Comparison of ENCODE assay signal across 29 cellular contexts in genomic region chr5:56346717-56347116, GRCh38.
DNase-seq lines count a peak whose midpoint lies in the region; ATAC-seq and TF ChIP-seq lines count a peak whose summit lies in the region.
"Had no signal": no experiment of that assay in that cellular context is flagged by ENCODE, and none has a peak within 500 bp of the region (broad histone marks: within the 10 kb centered on the region; RNA-seq: fewer than 3 reads in every experiment).

No MANE protein-coding gene starts in this region.

- no peak for DNase-seq in HCT116 (ENCODE audit: low read depth, low spot score)
- DNase-seq in SJCRH30: peak in 1 of 2 experiments; percentile 13
- peak; percentile 31 for DNase-seq in fibroblast of pulmonary artery (ENCODE audit: low read depth)
- peak in 1 of 2 donors; percentile 37 for DNase-seq in trophoblast cell
- DNase-seq in stimulated activated CD4-positive, alpha-beta T cell treated with anti-CD3 and anti-CD28 coated beads, Interleukin-4, amount 100 ng/mL, for 1 hour: no peak
- no peak for DNase-seq in NCI-H1417 treated with DMSO at 0.1 percent for 48 hours (lab: John Stamatoyannopoulos, UW)
- no peak for DNase-seq in RWPE1 (ENCODE audit: low spot score)
- no peak for DNase-seq in CD1c-positive myeloid dendritic cell (ENCODE audit: extremely low spot score)
- DNase-seq: activated CD4-positive, alpha-beta memory T cell treated with anti-CD3 and anti-CD28 coated beads, Interleukin-2, amount 10 ng/mL, durations not matched to agents 7 days and 5 days; activated CD4-positive, CD25-positive, alpha-beta regulatory T cell treated with anti-CD3 and anti-CD28 coated beads, Interleukin-2, amount 50 U/mL, for 72 hours; activated CD8-positive, alpha-beta memory T cell treated with anti-CD3 and anti-CD28 coated beads, Interleukin-2, amount 50 U/mL, for 48 hours; activated naive CD4-positive, alpha-beta T cell treated with anti-CD3 and anti-CD28 coated beads, Interleukin-2, amount 10 ng/mL, durations not matched to agents 7 days and 5 days; caudate nucleus; endodermal cell; NCI-H1048; NCI-H187 treated with DMSO at 0.1 percent for 48 hours; NCI-H2171 treated with DMSO at 0.1 percent for 48 hours; NCI-H524 treated with DMSO at 0.1 percent for 48 hours; nephron progenitor cell; NK-92 treated with Interleukin-12 subunit alpha and Interleukin-12 subunit beta, amount 100 ng/mL, for 24 hours; pancreas; retina; SK-N-SH; stimulated activated CD4-positive, alpha-beta T cell treated with anti-CD3 and anti-CD28 coated beads, Interleukin-12 subunit alpha, Interleukin-12 subunit beta, amount 100 ng/mL, for 4 hours; stimulated activated CD4-positive, alpha-beta T cell treated with anti-CD3 and anti-CD28 coated beads, Interleukin-4, amount 100 ng/mL, for 4 hours; substantia nigra; T-helper 17 cell had no signal

- H3K36me3 ChIP-seq in HCT116 (ENCODE audit: control insufficient read depth in 1 of 2, insufficient read depth in 2 of 2, low read length in 2 of 2): no peaks in the 10 kb centered on the region
- H3K36me3 ChIP-seq in SJCRH30: no peaks in the 10 kb centered on the region
- no peaks in the 10 kb centered on the region for H3K36me3 ChIP-seq in trophoblast cell (ENCODE audit: control insufficient read depth in 1 of 2, insufficient read depth in 2 of 2, low read length in 2 of 2)
- H3K36me3 ChIP-seq: pancreas had no signal

- H2AK5ac ChIP-seq in trophoblast cell (ENCODE audit: low read length): no peak overlapping the region

- H4K91ac ChIP-seq in trophoblast cell (ENCODE audit: low read depth, low read length): peak overlapping the region; percentile 30

- H3K27me3 ChIP-seq in HCT116 (ENCODE audit: insufficient read depth, low read length): no peaks in the 10 kb centered on the region
- no peaks in the 10 kb centered on the region for H3K27me3 ChIP-seq in SJCRH30
- no peaks in the 10 kb centered on the region for H3K27me3 ChIP-seq in trophoblast cell (ENCODE audit: insufficient read depth, low read length)
- H3K27me3 ChIP-seq: pancreas had no signal

- TF ChIP-seq POLR2A in HCT116 (IDR thresholded peaks at IDR 0.05; ENCODE audit: borderline replicate concordance, extremely low read depth, insufficient read depth, insufficient read length): no peak

- H3K9me2 ChIP-seq in HCT116 (ENCODE audit: insufficient read depth): no peaks in the 10 kb centered on the region
- H3K9me2 ChIP-seq: SK-N-SH had no signal

- H3K4me3 ChIP-seq in HCT116 (replicated peaks in 1 of 2; ENCODE audit: low read depth in 1 of 2, low read length in 2 of 2) (no peak overlapping the region), SJCRH30 (no peak overlapping the region), fibroblast of pulmonary artery (replicated peaks; ENCODE audit: low read depth, low read length) (no peak overlapping the region), trophoblast cell (ENCODE audit: low read depth, low read length) (no peak overlapping the region)
- H3K4me3 ChIP-seq: pancreas had no signal

- H2BK12ac ChIP-seq in trophoblast cell (ENCODE audit: low read length): peak overlapping the region; percentile 33

- TF ChIP-seq CTCF in HCT116 (IDR thresholded peaks at IDR 0.05 in 2 of 3, conservative IDR thresholded peaks at IDR 0.05 in 1 of 3; ENCODE audit: borderline replicate concordance in 1 of 3, insufficient read depth in 1 of 3, low read depth in 2 of 3, low read length in 2 of 3) (no peak), fibroblast of pulmonary artery (IDR thresholded peaks at IDR 0.05; ENCODE audit: low read length, missing control alignments) (no peak), RWPE1 (conservative IDR thresholded peaks at IDR 0.05; ENCODE audit: low read depth) (no peak)

- BruUV-seq in HCT116 (replicated peaks; lab: Mats Ljungman, UMichigan): no TSS peak

- TF ChIP-seq RAD21 in HCT116 (IDR thresholded peaks at IDR 0.05; ENCODE audit: low read depth): no peak

- ATAC-seq in HCT116: no peak
- ATAC-seq: left lobe of liver; stimulated activated memory B cell treated with anti-CD40 and anti-IgM and Interleukin-4, amounts not matched to agents 10 μg/mL and 1 μg/mL and 100 μg/mL, for 72 hours; T-helper 17 cell had no signal

- H2BK120ac ChIP-seq in trophoblast cell (ENCODE audit: insufficient read depth, low read length, poor library complexity): peak overlapping the region; percentile 16

- H3K9ac ChIP-seq in HCT116 (ENCODE audit: low read length) (no peak overlapping the region), trophoblast cell (ENCODE audit: low read length) (no peak overlapping the region)
- H3K9ac ChIP-seq: SK-N-SH had no signal

- H3K9me3 ChIP-seq in HCT116 (ENCODE audit: control insufficient read depth in 1 of 2, insufficient read depth in 1 of 2, low read depth in 1 of 2, low read length in 2 of 2) (no peaks in the 10 kb centered on the region), SJCRH30 (replicated peaks) (no peaks in the 10 kb centered on the region), trophoblast cell (ENCODE audit: insufficient read depth, low read depth, low read length) (no peaks in the 10 kb centered on the region)
- H3K9me3 ChIP-seq: pancreas, SK-N-SH had no signal

- H3K4me2 ChIP-seq in HCT116 (ENCODE audit: low read length) (peak overlapping the region; percentile 33), trophoblast cell (ENCODE audit: low read length) (no peak overlapping the region)
- H3K4me2 ChIP-seq: SK-N-SH had no signal

- H3K27ac ChIP-seq in HCT116 (ENCODE audit: low read depth, low read length) (no peak overlapping the region), SJCRH30 (peak overlapping the region; percentile 88), trophoblast cell (ENCODE audit: low read depth, low read length) (peak overlapping the region; percentile 64), RWPE1 (no peak overlapping the region)

- H3K4me1 ChIP-seq in HCT116 (ENCODE audit: control insufficient read depth in 1 of 2, insufficient read depth in 2 of 2, low read length in 2 of 2): peaks cover 32 to 42% of the 10 kb centered on the region in 2 experiments
- H3K4me1 ChIP-seq in SJCRH30: peaks cover 49% of the 10 kb centered on the region
- peaks cover 5 to 8% of the 10 kb centered on the region in 2 experiments for H3K4me1 ChIP-seq in trophoblast cell (ENCODE audit: control insufficient read depth in 1 of 2, insufficient read depth in 2 of 2, low read length in 2 of 2)

- no peaks in the 10 kb centered on the region for H4K20me1 ChIP-seq in HCT116 (ENCODE audit: insufficient read depth)

- H3K23ac ChIP-seq in trophoblast cell (ENCODE audit: low read length): no peak overlapping the region

- H3K79me2 ChIP-seq in HCT116 (ENCODE audit: insufficient read depth, low read length): no peaks in the 10 kb centered on the region
- H3K79me2 ChIP-seq in trophoblast cell (ENCODE audit: control insufficient read depth, insufficient read depth, low read length, poor library complexity): no peaks in the 10 kb centered on the region

- peak overlapping the region; percentile 6 for H3K4ac ChIP-seq in trophoblast cell (ENCODE audit: low read depth, low read length)

- WGBS in trophoblast cell (ENCODE audit: extremely low coverage, insufficient coverage, insufficient read length): no CpG with 5 or more reads among the region's 1 CpG

- POLR2A ChIA-PET in HCT116 (lab: Charles Lee) (no interaction called here), RWPE1 (lab: Yijun Ruan, JAX; ENCODE audit: low non-redundant PET) (no interaction called here)

- H4K8ac ChIP-seq in trophoblast cell (ENCODE audit: low read depth, low read length): no peak overlapping the region

- no peak overlapping the region for H3K18ac ChIP-seq in trophoblast cell (ENCODE audit: low read length)

- no peak overlapping the region for H2AFZ ChIP-seq in HCT116 (ENCODE audit: low read depth, low read length, poor library complexity, severe bottlenecking)
- H2AFZ ChIP-seq in trophoblast cell (ENCODE audit: insufficient read depth, low read length, poor library complexity): no peak overlapping the region

- RAD21 ChIA-PET in HCT116 (lab: Charles Lee; ENCODE audit: low non-redundant PET in 1 of 2, low total read pairs in 2 of 2, uncharacterized antibody in 2 of 2, unreplicated experiment in 2 of 2): no interaction called here

- intact Hi-C loops in HCT116 (cut with micrococcal nuclease): no loop called here

- CTCF ChIA-PET in HCT116 (lab: Charles Lee) (no interaction called here), RWPE1 (lab: Yijun Ruan, JAX) (no interaction called here)

- peaks cover 14% of the 10 kb centered on the region for H3K79me1 ChIP-seq in trophoblast cell (ENCODE audit: low read length)

- H2BK5ac ChIP-seq in trophoblast cell (ENCODE audit: low read depth, low read length, poor library complexity): peak overlapping the region; percentile 14

- peak overlapping the region; percentile 53 for H3K14ac ChIP-seq in trophoblast cell (ENCODE audit: low read length)

- no peak overlapping the region for H4K12ac ChIP-seq in trophoblast cell (ENCODE audit: low read depth, low read length)

TF ChIP-seq in HCT116, 20 proteins besides CTCF, POLR2A, EP300 and RAD21 (continues in another document):
- TF ChIP-seq YY1 (IDR thresholded peaks at IDR 0.05; ENCODE audit: extremely low read depth, insufficient replicate concordance, low read depth, low read length) (no peak), MAX (IDR thresholded peaks at IDR 0.05) (no peak), JUND (IDR thresholded peaks at IDR 0.05) (no peak)

Comparison
In these comparisons a context has a peak if more than half of its experiments do, and no peak if none do; other contexts are left out.
1. H3K27ac ChIP-seq: peak in SJCRH30 (single experiment) and trophoblast cell (single experiment); none in HCT116 (single experiment) and RWPE1 (single experiment).